ENCODE assay signal across 28 cellular contexts in the genomic region with DNA sequence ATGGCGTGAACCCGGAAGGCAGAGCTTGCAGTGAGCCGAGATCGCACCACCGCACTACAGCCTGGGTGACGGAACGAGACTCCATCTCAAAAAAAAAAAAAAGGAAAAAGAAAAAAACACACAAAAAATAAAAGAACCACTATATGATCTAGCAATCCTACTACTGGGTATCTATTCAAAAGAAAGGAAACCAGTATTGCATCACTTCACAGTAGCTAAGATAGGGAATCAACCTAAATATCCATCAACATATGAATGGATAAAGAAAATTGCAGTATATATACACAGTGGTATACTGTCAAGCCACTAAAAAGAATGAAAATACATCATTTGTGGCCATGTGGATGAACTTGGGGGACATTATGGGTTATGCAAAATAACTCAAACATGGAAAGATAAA. TPM values are rescaled to one million over a fixed set of nuclear protein-coding genes. Genes with fewer than 3 reads are reported as not detected.
DNase-seq lines count a peak whose midpoint lies in the region; ATAC-seq, FAIRE-seq and TF ChIP-seq lines count a peak whose summit lies in the region.
"Had no signal": no experiment of that assay in that cellular context is flagged by ENCODE, and none has a peak within 500 bp of the region (broad histone marks: within the 10 kb centered on the region; RNA-seq: fewer than 3 reads in every experiment).

No MANE protein-coding gene starts in this region.

- intact Hi-C loops in activated CD4-positive, alpha-beta T cell treated with anti-CD3 and anti-CD28 coated beads for 36 hours (cut with DNase I, micrococcal nuclease) = no loop called here
- intact Hi-C loops in HepG2 (cut with micrococcal nuclease; ENCODE audit: unreplicated experiment) (no loop called here), right lobe of liver (cut with DNase I) (no loop called here)
- intact Hi-C loops in activated T-helper 1 cell treated with anti-CD3 and anti-CD28 coated beads, Interleukin-12 subunit alpha, Interleukin-12 subunit beta, Interleukin-2, Interleukin-4 antibody, amounts not matched to agents 30 ng/mL and 10 ng/mL and 1 ng/mL, durations not matched to agents 14 hours and 24 hours and 36 hours (cut with micrococcal nuclease) = no loop called here
- intact Hi-C loops in naive thymus-derived CD4-positive, alpha-beta T cell (cut with micrococcal nuclease) = loop anchor here in 1 of 2 donors (10.0 kb wide), 1 partner anchor 53 kb away; no protein-coding TSS in a partner anchor

- TF ChIP-seq CTCF in HepG2 (CRISPR knock-in tag; IDR thresholded peaks at IDR 0.05) (no peak), right lobe of liver (IDR thresholded peaks at IDR 0.05) (no peak), gastroesophageal sphincter (IDR thresholded peaks at IDR 0.05) (no peak)

- H3K4me2 ChIP-seq in HepG2 (ENCODE audit: low read depth, low read length) = no peak overlapping the region
- H3K4me2 ChIP-seq: PC-9 had no signal

- 98% methylated on average over 7 of the region's 7 CpGs for WGBS in HepG2 (ENCODE audit: low lambda C conversion rate)
- WGBS in right lobe of liver (ENCODE audit: insufficient coverage, low coverage, low lambda C conversion rate, missing lambda C conversion rate) = no CpG with 5 or more reads among the region's 7 CpGs
- 95% methylated on average over 4 of the region's 7 CpGs; no CpG with 5 or more reads in 1 of the 2 donors for WGBS in gastroesophageal sphincter (ENCODE audit: low coverage in 1 of 2), 2 donors

- no peak for FAIRE-seq in HepG2 (lab: Jason Lieb, UNC)
- FAIRE-seq: GM12892, H1 had no signal

- no peak for TF ChIP-seq RAD21 in HepG2 (CRISPR knock-in tag; IDR thresholded peaks at IDR 0.05)

- H3K9ac ChIP-seq in HepG2 (ENCODE audit: insufficient read depth, low read depth, low read length) = no peak overlapping the region

- TF ChIP-seq POLR2A in HepG2 (IDR thresholded peaks at IDR 0.05; ENCODE audit: insufficient read depth in 1 of 2, low read depth in 2 of 2, low read length in 2 of 2) (no peak), right lobe of liver (IDR thresholded peaks at IDR 0.05) (no peak), gastroesophageal sphincter (IDR thresholded peaks at IDR 0.05) (no peak)

- peaks cover 7% of the 10 kb centered on the region for H3K9me3 Mint-ChIP-seq in activated CD4-positive, alpha-beta T cell treated with anti-CD3 and anti-CD28 coated beads for 36 hours (ENCODE audit: low read depth)
- H3K9me3 Mint-ChIP-seq in activated T-helper 1 cell treated with anti-CD3 and anti-CD28 coated beads, Interleukin-12 subunit alpha, Interleukin-12 subunit beta, Interleukin-2, Interleukin-4 antibody, amounts not matched to agents 30 ng/mL and 10 ng/mL and 1 ng/mL, durations not matched to agents 14 hours and 24 hours and 36 hours = peaks cover 7% of the 10 kb centered on the region
- peaks cover 0 to 30% (median 6%) of the 10 kb centered on the region in 11 donors for H3K9me3 Mint-ChIP-seq in naive thymus-derived CD4-positive, alpha-beta T cell

- no peak for TF ChIP-seq EP300 in HepG2 (IDR thresholded peaks at IDR 0.05; ENCODE audit: low read depth in 2 of 2, low read length in 2 of 2)
- no peak for TF ChIP-seq EP300 in HepG2 (CRISPR knock-in tag; IDR thresholded peaks at IDR 0.05; ENCODE audit: borderline replicate concordance)
- TF ChIP-seq EP300 in gastroesophageal sphincter (IDR thresholded peaks at IDR 0.05) = no peak

- H3K9me3 ChIP-seq in HepG2 (ENCODE audit: low read length) = peaks cover 10% of the 10 kb centered on the region
- peaks cover 0 to 6% (median 0%) of the 10 kb centered on the region in 4 donors for H3K9me3 ChIP-seq in right lobe of liver
- H3K9me3 ChIP-seq in naive thymus-derived CD4-positive, alpha-beta T cell (ENCODE audit: control insufficient read depth in 2 of 3, low read length in 3 of 3) = peaks cover 0 to 6% (median 0%) of the 10 kb centered on the region in 3 experiments
- H3K9me3 ChIP-seq in gastroesophageal sphincter = peaks cover 0 to 12% (median 0%) of the 10 kb centered on the region in 3 donors

- peak overlapping the region; percentile 47 for H3K27ac Mint-ChIP-seq in activated CD4-positive, alpha-beta T cell treated with anti-CD3 and anti-CD28 coated beads for 36 hours
- peak overlapping the region; percentile 20 for H3K27ac Mint-ChIP-seq in activated T-helper 1 cell treated with anti-CD3 and anti-CD28 coated beads, Interleukin-12 subunit alpha, Interleukin-12 subunit beta, Interleukin-2, Interleukin-4 antibody, amounts not matched to agents 30 ng/mL and 10 ng/mL and 1 ng/mL, durations not matched to agents 14 hours and 24 hours and 36 hours
- H3K27ac Mint-ChIP-seq in naive thymus-derived CD4-positive, alpha-beta T cell = peak overlapping the region in 6 of 9 donors; percentile 8 to 68 (median 38)

- H3K36me3 ChIP-seq in HepG2 (replicated peaks in 1 of 2; ENCODE audit: control insufficient read depth in 1 of 2, insufficient read depth in 2 of 2, low read length in 2 of 2) = peaks cover 15 to 70% of the 10 kb centered on the region in 2 experiments
- peaks cover 0 to 12% (median 3%) of the 10 kb centered on the region in 4 donors for H3K36me3 ChIP-seq in right lobe of liver
- H3K36me3 ChIP-seq in naive thymus-derived CD4-positive, alpha-beta T cell (ENCODE audit: control insufficient read depth in 2 of 3, insufficient read depth in 3 of 3, low read length in 3 of 3) = peaks cover 5 to 45% (median 6%) of the 10 kb centered on the region in 3 experiments
- peaks cover 6 to 63% of the 10 kb centered on the region in 2 donors for H3K36me3 ChIP-seq in gastroesophageal sphincter

- no peak for ATAC-seq in activated CD4-positive, alpha-beta T cell treated with anti-CD3 and anti-CD28 coated beads for 36 hours
- ATAC-seq in HepG2 (no peak), right lobe of liver (no peak), gastroesophageal sphincter (no peak)
- no peak for ATAC-seq in naive thymus-derived CD4-positive, alpha-beta T cell
- ATAC-seq: Right ventricle myocardium inferior had no signal

- no peak overlapping the region for H2AFZ ChIP-seq in HepG2 (ENCODE audit: low read length)
- H2AFZ ChIP-seq: PC-9 had no signal

- H3K4me3 ChIP-seq in HepG2 (replicated peaks in 1 of 3; ENCODE audit: insufficient read depth in 1 of 3, low read depth in 2 of 3, low read length in 3 of 3) (no peak overlapping the region), right lobe of liver (no peak overlapping the region), gastroesophageal sphincter (no peak overlapping the region)
- no peak overlapping the region for H3K4me3 ChIP-seq in naive thymus-derived CD4-positive, alpha-beta T cell (ENCODE audit: low read length)
- H3K4me3 ChIP-seq: PC-9, SJCRH30 had no signal

- CTCF ChIA-PET in activated CD4-positive, alpha-beta T cell treated with anti-CD3 and anti-CD28 coated beads for 36 hours (lab: Charles Lee) = no interaction called here
- CTCF ChIA-PET in HepG2 (lab: Yijun Ruan, JAX; ENCODE audit: low intra/inter-chr PET ratio, low total read pairs) = no interaction called here
- CTCF ChIA-PET in naive thymus-derived CD4-positive, alpha-beta T cell (lab: Charles Lee) = no interaction called here

- in situ Hi-C loops in HepG2 (cut with HindIII; ENCODE audit: extremely low pct_ligation_motif_present, low pct_unique_long_range_greater_than_20kb) = no loop called here

- no peak for DNase-seq in activated CD4-positive, alpha-beta T cell treated with anti-CD3 and anti-CD28 coated beads for 36 hours
- DNase-seq in activated CD4-positive, alpha-beta T cell treated with anti-CD3 and anti-CD28 coated beads for 48 hours = no peak
- DNase-seq in HepG2 (ENCODE audit: low spot score) (no peak), right lobe of liver (no peak), NCI-H2081 (lab: John Stamatoyannopoulos, UW) (no peak)
- no peak for DNase-seq in activated T-helper 1 cell treated with anti-CD3 and anti-CD28 coated beads, Interleukin-12 subunit alpha, Interleukin-12 subunit beta, Interleukin-2, Interleukin-4 antibody, amounts not matched to agents 30 ng/mL and 10 ng/mL and 1 ng/mL, durations not matched to agents 14 hours and 24 hours and 36 hours (ENCODE audit: low spot score)
- no peak for DNase-seq in naive thymus-derived CD4-positive, alpha-beta T cell
- DNase-seq: DMS153; DND-41; HCEC 1CT; Kasumi-1; NCI-H1092 treated with DMSO at 0.1 percent for 48 hours; NCI-H1436 treated with DMSO at 0.1 percent for 48 hours; NCI-H187 treated with DMSO at 0.1 percent for 48 hours; NCI-H446; NCI-H524 treated with DMSO at 0.1 percent for 48 hours; NCI-H82; NK-92 treated with Interleukin-12 subunit alpha and Interleukin-12 subunit beta, amount 100 ng/mL, for 24 hours; PC-9; SJCRH30 had no signal

- no peaks in the 10 kb centered on the region for H4K20me1 ChIP-seq in HepG2 (ENCODE audit: insufficient read depth, low read length)

- H3K4me1 ChIP-seq in HepG2 (ENCODE audit: insufficient read depth, low read length) (no peaks in the 10 kb centered on the region), right lobe of liver (no peaks in the 10 kb centered on the region), gastroesophageal sphincter (no peaks in the 10 kb centered on the region)
- no peaks in the 10 kb centered on the region for H3K4me1 ChIP-seq in naive thymus-derived CD4-positive, alpha-beta T cell (ENCODE audit: control insufficient read depth in 2 of 2, insufficient read depth in 2 of 2, low read length in 2 of 2)
- H3K4me1 ChIP-seq: SJCRH30 had no signal

- H3K4me1 Mint-ChIP-seq in activated CD4-positive, alpha-beta T cell treated with anti-CD3 and anti-CD28 coated beads for 36 hours = peaks cover 9% of the 10 kb centered on the region
- H3K4me1 Mint-ChIP-seq in activated T-helper 1 cell treated with anti-CD3 and anti-CD28 coated beads, Interleukin-12 subunit alpha, Interleukin-12 subunit beta, Interleukin-2, Interleukin-4 antibody, amounts not matched to agents 30 ng/mL and 10 ng/mL and 1 ng/mL, durations not matched to agents 14 hours and 24 hours and 36 hours (ENCODE audit: low read depth) = peaks cover 26% of the 10 kb centered on the region
- H3K4me1 Mint-ChIP-seq in naive thymus-derived CD4-positive, alpha-beta T cell = peaks cover 3 to 49% (median 18%) of the 10 kb centered on the region in 7 donors
- H3K4me1 Mint-ChIP-seq: CD14-positive monocyte had no signal

- POLR2A ChIA-PET in activated CD4-positive, alpha-beta T cell treated with anti-CD3 and anti-CD28 coated beads for 36 hours (lab: Charles Lee) = no interaction called here
- POLR2A ChIA-PET in HepG2 (lab: Yijun Ruan, JAX) = no interaction called here
- POLR2A ChIA-PET in naive thymus-derived CD4-positive, alpha-beta T cell (lab: Charles Lee) = interaction anchor here (2.3 kb wide), 1 partner anchor 57 kb away, joined by 5 read pairs; a partner anchor contains a TSS

- no peak overlapping the region for H3K4me3 Mint-ChIP-seq in activated CD4-positive, alpha-beta T cell treated with anti-CD3 and anti-CD28 coated beads for 36 hours
- H3K4me3 Mint-ChIP-seq in activated T-helper 1 cell treated with anti-CD3 and anti-CD28 coated beads, Interleukin-12 subunit alpha, Interleukin-12 subunit beta, Interleukin-2, Interleukin-4 antibody, amounts not matched to agents 30 ng/mL and 10 ng/mL and 1 ng/mL, durations not matched to agents 14 hours and 24 hours and 36 hours = no peak overlapping the region
- no peak overlapping the region for H3K4me3 Mint-ChIP-seq in naive thymus-derived CD4-positive, alpha-beta T cell
- H3K4me3 Mint-ChIP-seq: B cell, CD14-positive monocyte had no signal

- H3K27me3 Mint-ChIP-seq in activated CD4-positive, alpha-beta T cell treated with anti-CD3 and anti-CD28 coated beads for 36 hours = no peaks in the 10 kb centered on the region
- H3K27me3 Mint-ChIP-seq in activated T-helper 1 cell treated with anti-CD3 and anti-CD28 coated beads, Interleukin-12 subunit alpha, Interleukin-12 subunit beta, Interleukin-2, Interleukin-4 antibody, amounts not matched to agents 30 ng/mL and 10 ng/mL and 1 ng/mL, durations not matched to agents 14 hours and 24 hours and 36 hours (ENCODE audit: insufficient read depth) = no peaks in the 10 kb centered on the region
- H3K27me3 Mint-ChIP-seq in naive thymus-derived CD4-positive, alpha-beta T cell = no peaks in the 10 kb centered on the region
- H3K27me3 Mint-ChIP-seq: B cell had no signal

- no peak overlapping the region for H3K27ac ChIP-seq in HepG2 (ENCODE audit: extremely low read length, insufficient read depth, low read length)
- no peak overlapping the region for H3K27ac ChIP-seq in right lobe of liver
- H3K27ac ChIP-seq in naive thymus-derived CD4-positive, alpha-beta T cell (ENCODE audit: low read depth, low read length) = no peak overlapping the region
- H3K27ac ChIP-seq in gastroesophageal sphincter = no peak overlapping the region
- H3K27ac ChIP-seq: 22Rv1, HL-60, PC-9, SJCRH30 had no signal

- no TSS peak for BruUV-seq in HepG2 (replicated peaks; lab: Mats Ljungman, UMichigan)

- H3K36me3 Mint-ChIP-seq in activated CD4-positive, alpha-beta T cell treated with anti-CD3 and anti-CD28 coated beads for 36 hours (ENCODE audit: low read depth) = peaks cover 83% of the 10 kb centered on the region
- peaks cover 78% of the 10 kb centered on the region for H3K36me3 Mint-ChIP-seq in activated T-helper 1 cell treated with anti-CD3 and anti-CD28 coated beads, Interleukin-12 subunit alpha, Interleukin-12 subunit beta, Interleukin-2, Interleukin-4 antibody, amounts not matched to agents 30 ng/mL and 10 ng/mL and 1 ng/mL, durations not matched to agents 14 hours and 24 hours and 36 hours (ENCODE audit: low read depth)
- H3K36me3 Mint-ChIP-seq in naive thymus-derived CD4-positive, alpha-beta T cell = peaks cover 24 to 86% (median 79%) of the 10 kb centered on the region in 5 donors

- H3K27me3 ChIP-seq in HepG2 (ENCODE audit: control insufficient read depth in 1 of 2, insufficient read depth in 2 of 2, low read length in 2 of 2) (no peaks in the 10 kb centered on the region), right lobe of liver (no peaks in the 10 kb centered on the region), gastroesophageal sphincter (no peaks in the 10 kb centered on the region)
- no peaks in the 10 kb centered on the region for H3K27me3 ChIP-seq in naive thymus-derived CD4-positive, alpha-beta T cell (ENCODE audit: control insufficient read depth in 2 of 2, insufficient read depth in 2 of 2, low read length in 2 of 2)
- H3K27me3 ChIP-seq: SJCRH30 had no signal

- H3K79me2 ChIP-seq in HepG2 (ENCODE audit: insufficient read depth, low read length) = no peaks in the 10 kb centered on the region

RNA-seq across cellular contexts. Expression of a gene that starts 37.9 kb away (rescaled TPM):
- total RNA-seq in activated CD4-positive, alpha-beta T cell treated with anti-CD3 and anti-CD28 coated beads for 36 hours = 10 to 100 TPM; 25.6 to 29.5 TPM
- total RNA-seq in HepG2 (2016; rRNA removed; fragmentation: Illumina TruSeq; extraction: Trizol) = 61.2 and 65.1 TPM in 2 replicates
- total RNA-seq in HepG2 (2016; cell fraction: cytosol; rRNA removed; fragmentation: Illumina TruSeq; extraction: Trizol; ENCODE audit: low read depth) = 110 and 117 TPM in 2 replicates
- total RNA-seq in HepG2 (2016; cell fraction: insoluble cytoplasmic fraction; rRNA removed; fragmentation: Illumina TruSeq; extraction: Trizol) = 62.0 and 64.9 TPM in 2 replicates
- 135 and 136 TPM in 2 replicates for total RNA-seq in HepG2 (2016; cell fraction: membrane; rRNA removed; fragmentation: Illumina TruSeq; extraction: Trizol)
- 39.0 and 46.9 TPM in 2 replicates for total RNA-seq in HepG2 (2016; cell fraction: nucleus; rRNA removed; fragmentation: Illumina TruSeq; extraction: Trizol)
- 36.7 and 42.4 TPM in 2 replicates for polyA plus RNA-seq in HepG2 (2011; rRNA removed)
- polyA plus RNA-seq in HepG2 (2011; cell fraction: cytosol; rRNA removed) = 38.0 and 38.7 TPM in 2 replicates
- polyA plus RNA-seq in HepG2 (2011; cell fraction: nucleus; rRNA removed) = 13.1 and 16.8 TPM in 2 replicates
- 43.7 and 48.9 TPM in 2 replicates for polyA plus RNA-seq in HepG2 (2012)
- 134 and 160 TPM in 2 replicates for polyA plus RNA-seq in HepG2 (2016; cell fraction: cytosol; fragmentation: Illumina TruSeq; extraction: Trizol; ENCODE audit: low read depth)
- polyA plus RNA-seq in HepG2 (2016; cell fraction: insoluble cytoplasmic fraction; fragmentation: Illumina TruSeq; extraction: Trizol; ENCODE audit: low read depth) = 66.9 and 74.4 TPM in 2 replicates
- polyA plus RNA-seq in HepG2 (2016; cell fraction: membrane; fragmentation: Illumina TruSeq; extraction: Trizol; ENCODE audit: low read depth) = 130 and 138 TPM in 2 replicates
- polyA plus RNA-seq in HepG2 (2016; cell fraction: nucleus; fragmentation: Illumina TruSeq; extraction: Trizol; ENCODE audit: insufficient read depth, low read depth) = 69.6 and 71.3 TPM in 2 replicates
- polyA minus RNA-seq in HepG2 (2011; rRNA and poly(A)+ RNA removed; ENCODE audit: low replicate concordance) = 10.4 and 23.3 TPM in 2 replicates
- 19.6 and 24.8 TPM in 2 replicates for polyA minus RNA-seq in HepG2 (2011; cell fraction: cytosol; rRNA and poly(A)+ RNA removed)
- polyA minus RNA-seq in HepG2 (2011; cell fraction: nucleus; rRNA and poly(A)+ RNA removed) = 22.7 and 31.5 TPM in 2 replicates
- total RNA-seq in right lobe of liver = 10 to 100 TPM in 3 of 6 experiments, 1 to 10 TPM in 3; 7.2 to 24.1 (median 9.8) TPM
- 33.2 and 36.1 TPM in 2 replicates for total RNA-seq in activated T-helper 1 cell treated with anti-CD3 and anti-CD28 coated beads, Interleukin-12 subunit alpha, Interleukin-12 subunit beta, Interleukin-2, Interleukin-4 antibody, amounts not matched to agents 30 ng/mL and 10 ng/mL and 1 ng/mL, durations not matched to agents 14 hours and 24 hours and 36 hours
- 10 to 100 TPM; 14.6 to 20.5 (median 19.6) TPM for total RNA-seq in naive thymus-derived CD4-positive, alpha-beta T cell
- 10 to 100 TPM; 39.9 to 40.2 TPM for polyA plus RNA-seq in naive thymus-derived CD4-positive, alpha-beta T cell
- 10 to 100 TPM in 2 of 4 donors, 1 to 10 TPM in 2; 7.9 to 24.2 (median 14.3) TPM for total RNA-seq in gastroesophageal sphincter

RNA-seq across cellular contexts. Expression of a gene that starts 57.5 kb away (rescaled TPM):
- total RNA-seq in activated CD4-positive, alpha-beta T cell treated with anti-CD3 and anti-CD28 coated beads for 36 hours = 100 to 1,000 TPM in 1 of 2 experiments, 10 to 100 TPM in 1; 85.4 to 136 TPM
- total RNA-seq in HepG2 (2016; rRNA removed; fragmentation: Illumina TruSeq; extraction: Trizol) (51.9 and 79.5 TPM in 2 replicates), right lobe of liver (10 to 100 TPM; 10.1 to 22.6 (median 16.8) TPM), gastroesophageal sphincter (10 to 100 TPM; 46.0 to 60.2 (median 57.5) TPM)
- total RNA-seq in HepG2 (2016; cell fraction: cytosol; rRNA removed; fragmentation: Illumina TruSeq; extraction: Trizol; ENCODE audit: low read depth) = 30.8 and 35.3 TPM in 2 replicates
- total RNA-seq in HepG2 (2016; cell fraction: insoluble cytoplasmic fraction; rRNA removed; fragmentation: Illumina TruSeq; extraction: Trizol) = 53.4 and 76.4 TPM in 2 replicates
- total RNA-seq in HepG2 (2016; cell fraction: membrane; rRNA removed; fragmentation: Illumina TruSeq; extraction: Trizol) = 35.2 and 40.3 TPM in 2 replicates
- total RNA-seq in HepG2 (2016; cell fraction: nucleus; rRNA removed; fragmentation: Illumina TruSeq; extraction: Trizol) = 48.0 and 50.4 TPM in 2 replicates
- polyA plus RNA-seq in HepG2 (2011; rRNA removed) = 49.3 and 51.8 TPM in 2 replicates
- 29.0 and 29.6 TPM in 2 replicates for polyA plus RNA-seq in HepG2 (2011; cell fraction: cytosol; rRNA removed)
- 38.1 and 40.9 TPM in 2 replicates for polyA plus RNA-seq in HepG2 (2011; cell fraction: nucleus; rRNA removed)
- 24.6 and 28.3 TPM in 2 replicates for polyA plus RNA-seq in HepG2 (2012)
- 7.6 and 8.2 TPM in 2 replicates for polyA plus RNA-seq in HepG2 (2016; cell fraction: cytosol; fragmentation: Illumina TruSeq; extraction: Trizol; ENCODE audit: low read depth)
- 40.9 and 45.2 TPM in 2 replicates for polyA plus RNA-seq in HepG2 (2016; cell fraction: insoluble cytoplasmic fraction; fragmentation: Illumina TruSeq; extraction: Trizol; ENCODE audit: low read depth)
- 14.6 and 15.8 TPM in 2 replicates for polyA plus RNA-seq in HepG2 (2016; cell fraction: membrane; fragmentation: Illumina TruSeq; extraction: Trizol; ENCODE audit: low read depth)
- 24.2 and 42.3 TPM in 2 replicates for polyA plus RNA-seq in HepG2 (2016; cell fraction: nucleus; fragmentation: Illumina TruSeq; extraction: Trizol; ENCODE audit: insufficient read depth, low read depth)
- polyA minus RNA-seq in HepG2 (2011; rRNA and poly(A)+ RNA removed; ENCODE audit: low replicate concordance) = 92.6 and 106 TPM in 2 replicates
- polyA minus RNA-seq in HepG2 (2011; cell fraction: cytosol; rRNA and poly(A)+ RNA removed) = 36.9 and 38.6 TPM in 2 replicates
- 76.7 and 91.5 TPM in 2 replicates for polyA minus RNA-seq in HepG2 (2011; cell fraction: nucleus; rRNA and poly(A)+ RNA removed)
- 98.2 and 111 TPM in 2 replicates for total RNA-seq in activated T-helper 1 cell treated with anti-CD3 and anti-CD28 coated beads, Interleukin-12 subunit alpha, Interleukin-12 subunit beta, Interleukin-2, Interleukin-4 antibody, amounts not matched to agents 30 ng/mL and 10 ng/mL and 1 ng/mL, durations not matched to agents 14 hours and 24 hours and 36 hours
- 100 to 1,000 TPM in 4 of 5 experiments, 10 to 100 TPM in 1; 89.7 to 141 (median 115) TPM for total RNA-seq in naive thymus-derived CD4-positive, alpha-beta T cell
- polyA plus RNA-seq in naive thymus-derived CD4-positive, alpha-beta T cell = 10 to 100 TPM; 71.1 to 85.7 TPM
